18 cellular contexts compared by ENCODE assay signal in genomic region chr5:136246632-136247031, GRCh38. TPM values are rescaled to one million over a fixed set of nuclear protein-coding genes. Genes with fewer than 3 reads are reported as not detected.
DNase-seq lines count a peak whose midpoint lies in the region; ATAC-seq and TF ChIP-seq lines count a peak whose summit lies in the region.
"Had no signal": no experiment of that assay in that cellular context is flagged by ENCODE, and none has a peak within 500 bp of the region (broad histone marks: within the 10 kb centered on the region; RNA-seq: fewer than 3 reads in every experiment).

No MANE protein-coding gene starts in this region.

- H3K27ac Mint-ChIP-seq in nephron progenitor cell: no peak overlapping the region
- H3K27ac Mint-ChIP-seq: CD8-positive, alpha-beta memory T cell; HFFc6 had no signal

- no peaks in the 10 kb centered on the region for H3K9me3 ChIP-seq in IMR-90 (ENCODE audit: control insufficient read depth, insufficient read depth, low read length)
- H3K9me3 ChIP-seq: A549, Caco-2 had no signal

- BruUV-seq in IMR-90 (replicated peaks; lab: Mats Ljungman, UMichigan): no TSS peak

- no peak overlapping the region for H3K27ac ChIP-seq in IMR-90 (ENCODE audit: insufficient read depth, low read length)
- H3K27ac ChIP-seq: A549 had no signal

- H3K36me3 ChIP-seq in IMR-90 (ENCODE audit: control insufficient read depth, insufficient read depth, low read length): no peaks in the 10 kb centered on the region

- CTCF ChIA-PET in IMR-90 (lab: Yijun Ruan, JAX): no interaction called here

- H3K79me1 ChIP-seq in IMR-90 (ENCODE audit: low read depth in 1 of 2, low read length in 2 of 2): no peaks in the 10 kb centered on the region

- H3K9ac ChIP-seq in IMR-90 (ENCODE audit: low read depth, low read length): no peak overlapping the region

- TF ChIP-seq CTCF in AG10803 (conservative IDR thresholded peaks at IDR 0.05; ENCODE audit: low read length) (no peak), IMR-90 (conservative IDR thresholded peaks at IDR 0.05; ENCODE audit: low read depth, low read length) (no peak), fibroblast of the aortic adventitia (IDR thresholded peaks at IDR 0.05; ENCODE audit: insufficient read depth, low read length) (no peak), nephron progenitor cell (IDR thresholded peaks at IDR 0.05) (no peak)

- no peak overlapping the region for H4K91ac ChIP-seq in IMR-90 (ENCODE audit: insufficient read depth, low read depth, low read length)

- DNase-seq in AG10803 (ENCODE audit: low read depth) (peak; percentile 1), IMR-90 (no peak), amniotic epithelial cell (ENCODE audit: low read depth) (peak; percentile 4), fibroblast of the aortic adventitia (ENCODE audit: low read depth) (peak; percentile 2), nephron progenitor cell (no peak), HuH-7 (ENCODE audit: low spot score) (no peak)
- no peak for DNase-seq in stimulated activated CD4-positive, alpha-beta T cell treated with anti-CD3 and anti-CD28 coated beads, Interleukin-4, amount 100 ng/mL, for 4 hours
- DNase-seq: Caco-2; CD8-positive, alpha-beta memory T cell; DND-41; GDM1; HCEC 1CT; HFFc6 had no signal

- no peak overlapping the region for H2BK120ac ChIP-seq in IMR-90 (ENCODE audit: low read depth, low read length)

- TF ChIP-seq POLR2A in IMR-90 (IDR thresholded peaks at IDR 0.05; ENCODE audit: low read depth, low read length): no peak

- intact Hi-C loops in IMR-90 (cut with micrococcal nuclease): loop anchor here (5.0 to 10.0 kb wide), 2 partner anchors 806 to 1078 kb away; no protein-coding TSS in a partner anchor

- H3K27me3 ChIP-seq in IMR-90 (ENCODE audit: control insufficient read depth, insufficient read depth, low read length): peaks cover 2% of the 10 kb centered on the region

- H2BK5ac ChIP-seq in IMR-90 (ENCODE audit: low read depth, low read length, poor library complexity, severe bottlenecking): no peak overlapping the region

- no peak overlapping the region for H3K4me3 Mint-ChIP-seq in nephron progenitor cell
- H3K4me3 Mint-ChIP-seq: CD14-positive monocyte; CD8-positive, alpha-beta memory T cell; HFFc6 had no signal

- no peak overlapping the region for H2BK15ac ChIP-seq in IMR-90 (ENCODE audit: low read depth, low read length)

- POLR2A ChIA-PET in IMR-90 (lab: Charles Lee; ENCODE audit: unreplicated experiment): no interaction called here

- peaks cover 32% of the 10 kb centered on the region for H3K27me3 Mint-ChIP-seq in nephron progenitor cell (ENCODE audit: low read depth, poor library complexity)

- in situ Hi-C loops in IMR-90 (cut with MboI; ENCODE audit: low sequenced_read_pairs): loop anchor here (10.0 kb wide), 3 partner anchors 178 to 1248 kb away; partner anchors contain the start of gene SPOCK1

- no peak for ATAC-seq in IMR-90 (ENCODE audit: low read depth)
- ATAC-seq: A549 had no signal

- H3K4me1 ChIP-seq in IMR-90 (ENCODE audit: control insufficient read depth, insufficient read depth, low read length): no peaks in the 10 kb centered on the region
- H3K4me1 ChIP-seq: A549, Caco-2 had no signal

- H2AK5ac ChIP-seq in IMR-90 (ENCODE audit: low read depth, low read length): no peak overlapping the region

- H3K56ac ChIP-seq in IMR-90 (ENCODE audit: extremely low read depth, insufficient read depth, low read length): no peak overlapping the region

- H3K4me3 ChIP-seq in AG10803 (ENCODE audit: low read length) (no peak overlapping the region), IMR-90 (ENCODE audit: insufficient read depth, low read depth, low read length) (no peak overlapping the region), fibroblast of the aortic adventitia (ENCODE audit: low read depth, low read length) (no peak overlapping the region)
- H3K4me3 ChIP-seq: A549 had no signal

- dilution Hi-C loops in IMR-90 (cut with HindIII; ENCODE audit: low sequenced_read_pairs, unreplicated experiment): no loop called here

- H3K36me3 Mint-ChIP-seq in nephron progenitor cell (ENCODE audit: low read depth): no peaks in the 10 kb centered on the region
- H3K36me3 Mint-ChIP-seq: CD14-positive monocyte; CD8-positive, alpha-beta memory T cell had no signal

- H3K4ac ChIP-seq in IMR-90 (ENCODE audit: low read depth, low read length): no peak overlapping the region

- no peak overlapping the region for H2BK20ac ChIP-seq in IMR-90 (ENCODE audit: low read depth, low read length)

- no peak overlapping the region for H3K23ac ChIP-seq in IMR-90 (ENCODE audit: low read depth, low read length)

- no peak overlapping the region for H4K5ac ChIP-seq in IMR-90 (ENCODE audit: low read depth, low read length)

- no peak for TF ChIP-seq RAD21 in IMR-90 (IDR thresholded peaks at IDR 0.05; ENCODE audit: low read length)

- no peak overlapping the region for H4K8ac ChIP-seq in IMR-90 (ENCODE audit: low read depth in 2 of 2, low read length in 2 of 2)

- H3K18ac ChIP-seq in IMR-90 (ENCODE audit: low read depth, low read length): no peak overlapping the region

- no CpG with 5 or more reads among the region's 2 CpGs for WGBS in IMR-90 (ENCODE audit: extremely low coverage in 2 of 2, insufficient read length in 1 of 2), 2 experiments

- no peaks in the 10 kb centered on the region for H3K9me3 Mint-ChIP-seq in nephron progenitor cell
- H3K9me3 Mint-ChIP-seq: CD14-positive monocyte, HFFc6 had no signal

- H3K14ac ChIP-seq in IMR-90 (replicated peaks; ENCODE audit: low read depth, low read length): no peak overlapping the region

- no peaks in the 10 kb centered on the region for H3K9me1 ChIP-seq in IMR-90 (ENCODE audit: insufficient read depth, low read length)

- H4K20me1 ChIP-seq in IMR-90 (ENCODE audit: insufficient read depth, low read length): no peaks in the 10 kb centered on the region

- H3K4me2 ChIP-seq in IMR-90 (ENCODE audit: low read depth, low read length): no peak overlapping the region
- H3K4me2 ChIP-seq: A549 had no signal

- no peak overlapping the region for H2AFZ ChIP-seq in IMR-90 (replicated peaks; ENCODE audit: low read length, poor library complexity)

- H3K4me1 Mint-ChIP-seq in nephron progenitor cell: peaks cover under 1% of the 10 kb centered on the region
- H3K4me1 Mint-ChIP-seq: CD14-positive monocyte had no signal

- H2AK9ac ChIP-seq in IMR-90 (replicated peaks; ENCODE audit: low read depth, low read length, poor library complexity): no peak overlapping the region

TF ChIP-seq in IMR-90, 13 proteins besides CTCF, POLR2A, EP300 and RAD21:
- TF ChIP-seq USF2 (IDR thresholded peaks at IDR 0.05; ENCODE audit: low read depth, low read length) (no peak), MXI1 (IDR thresholded peaks at IDR 0.05; ENCODE audit: borderline replicate concordance, low read depth, low read length) (no peak), CEBPB (IDR thresholded peaks at IDR 0.05; ENCODE audit: low read depth, low read length) (peak; percentile 75), MAZ (IDR thresholded peaks at IDR 0.05; ENCODE audit: borderline replicate concordance, low read depth, low read length) (no peak)
TF ChIP-seq in IMR-90: peak in this region for 1.

RNA-seq across cellular contexts. Expression of gene SMIM32, which starts 53.7 kb away (rescaled TPM):
- not detected in 2 replicates for total RNA-seq in IMR-90 (2012; rRNA removed)
- polyA plus RNA-seq in IMR-90 (2012; rRNA removed): not detected in 2 replicates
- polyA plus RNA-seq in IMR-90 (2012; cell fraction: cytosol; rRNA removed): 0.02 TPM in 1 of 2 replicates, not detected in the other
- not detected in 2 replicates for polyA plus RNA-seq in IMR-90 (2012; cell fraction: nucleus; rRNA removed; ENCODE audit: low replicate concordance)
- total RNA-seq in fibroblast of the aortic adventitia (ENCODE audit: low replicate concordance): not detected in 2 replicates
- total RNA-seq: CD8-positive, alpha-beta memory T cell; H4; HFFc6 had no signal
- polyA plus RNA-seq: A549; AG04450; BJ; CD14-positive monocyte; CD8-positive, alpha-beta memory T cell had no signal

Comparison
In these comparisons a context has a peak if more than half of its experiments do, and no peak if none do; other contexts are left out.
1. DNase-seq: peak in AG10803 (single experiment), amniotic epithelial cell (single experiment) and fibroblast of the aortic adventitia (single experiment); none in IMR-90 (single experiment), stimulated activated CD4-positive, alpha-beta T cell treated with anti-CD3 and anti-CD28 coated beads, Interleukin-4, amount 100 ng/mL, for 4 hours (0 of 2), nephron progenitor cell (single experiment) and HuH-7 (single experiment).